Comparison of ENCODE assay signal across 9 cellular contexts in genomic region chr11:104968856-104969776, GRCh38. TPM values are rescaled to one million over a fixed set of nuclear protein-coding genes. Genes with fewer than 3 reads are reported as not detected.
DNase-seq lines count a peak whose midpoint lies in the region; ATAC-seq, FAIRE-seq and TF ChIP-seq lines count a peak whose summit lies in the region.
"Had no signal": no experiment of that assay in that cellular context is flagged by ENCODE, and none has a peak within 500 bp of the region (broad histone marks: within the 10 kb centered on the region; RNA-seq: fewer than 3 reads in every experiment).

No MANE protein-coding gene starts in this region.

- no peaks in the 10 kb centered on the region for H3K27me3 ChIP-seq in pancreas

- H3K27me3 Mint-ChIP-seq in CD14-positive monocyte (ENCODE audit: low read depth in 3 of 3): peaks cover 0 to 2% (median 0%) of the 10 kb centered on the region in 3 donors

- TF ChIP-seq CTCF in CD14-positive monocyte (IDR thresholded peaks at IDR 0.05) (no peak), HFF-Myc (IDR thresholded peaks at IDR 0.05; ENCODE audit: low read depth, low read length, missing control alignments) (no peak), fibroblast of mammary gland (conservative IDR thresholded peaks at IDR 0.05; ENCODE audit: control insufficient read depth, insufficient read depth, low read depth, low read length) (no peak), pancreas (IDR thresholded peaks at IDR 0.05) (no peak)

- H3K27ac ChIP-seq in pancreas: peak overlapping the region; percentile 68 to 92 (median 80)

- no peaks in the 10 kb centered on the region for H3K9me3 ChIP-seq in pancreas

- peaks cover 34% of the 10 kb centered on the region for H3K4me1 Mint-ChIP-seq in CD14-positive monocyte

- peak overlapping the region; percentile 84 to 89 for H3K4me3 Mint-ChIP-seq in CD14-positive monocyte

- H3K36me3 ChIP-seq in pancreas: no peaks in the 10 kb centered on the region

- FAIRE-seq in pancreas (lab: Jason Lieb, UNC): no peak

- peaks cover 14 to 18% of the 10 kb centered on the region in 2 donors for H3K36me3 Mint-ChIP-seq in CD14-positive monocyte

- ATAC-seq in pancreas: peak; percentile 62 to 81 (median 70)
- ATAC-seq in GM19397 (IDR thresholded peaks at IDR 0.05; ENCODE audit: unreplicated experiment): no peak

- DNase-seq in CD14-positive monocyte (ENCODE audit: low spot score): no peak
- DNase-seq in HFF-Myc (ENCODE audit: extremely low read depth, low read depth): no peak
- peak; percentile 12 for DNase-seq in SW480 (ENCODE audit: low spot score)
- DNase-seq in fibroblast of mammary gland (ENCODE audit: low read depth): peak; percentile 45
- DNase-seq in pancreas: peak; percentile 18 to 60 (median 43)
- no peak for DNase-seq in NCI-H446 (lab: John Stamatoyannopoulos, UW)
- DNase-seq in Kasumi-1 (lab: John Stamatoyannopoulos, UW): no peak

- H3K27ac Mint-ChIP-seq in CD14-positive monocyte: peak overlapping the region; percentile 95 to 99 (median 97)

- 34 to 39% methylated on average over 16 of the region's 16 CpGs for WGBS in pancreas, 2 donors

- intact Hi-C loops in CD14-positive monocyte (cut with micrococcal nuclease): loop anchor here in 1 of 2 donors (5.0 kb wide), 1 partner anchor 68 kb away; the partner anchor contains the start of gene CASP1
- intact Hi-C loops in pancreas (cut with DNase I): no loop called here

- peaks cover 0 to 21% (median 14%) of the 10 kb centered on the region in 3 donors for H3K4me1 ChIP-seq in pancreas

- peaks cover 8 to 23% (median 14%) of the 10 kb centered on the region in 7 donors for H3K9me3 Mint-ChIP-seq in CD14-positive monocyte

- H3K4me3 ChIP-seq in HFF-Myc (replicated peaks; ENCODE audit: low read depth, low read length): peak overlapping the region; percentile 36
- H3K4me3 ChIP-seq in fibroblast of mammary gland (ENCODE audit: control insufficient read depth, low read depth, low read length): peak overlapping the region; percentile 66
- H3K4me3 ChIP-seq in pancreas: peak overlapping the region; percentile 6 to 53 (median 42)

RNA-seq across cellular contexts. Expression of gene CASP4, which starts 0.7 kb away (rescaled TPM):
- polyA plus RNA-seq in CD14-positive monocyte: 100 to 1,000 TPM; 148 to 163 TPM
- total RNA-seq in pancreas: 10 to 100 TPM; 29.7 to 60.8 (median 42.9) TPM
- 10 to 100 TPM; 39.2 to 46.0 TPM for polyA plus RNA-seq in pancreas

RNA-seq across cellular contexts. Expression of gene CASP5, which starts 53.9 kb away (rescaled TPM):
- polyA plus RNA-seq in CD14-positive monocyte (1 to 10 TPM; 2.3 to 6.4 TPM), pancreas (under 1 TPM in 1 of 2 donors, not detected in 1; 0.12 TPM)
- total RNA-seq in pancreas: under 1 TPM in 1 of 6 donors, not detected in 5; 0.25 TPM
- total RNA-seq: HT1080 had no signal

Comparison
In these comparisons a context has a peak if more than half of its experiments do, and no peak if none do; other contexts are left out.
1. DNase-seq: peak in SW480 (single experiment), fibroblast of mammary gland (single experiment) and pancreas (6 of 6); none in CD14-positive monocyte (single experiment), HFF-Myc (single experiment), NCI-H446 (0 of 2) and Kasumi-1 (0 of 2).
2. Peak in every context shown above with its lines, with median percentiles within 50 percentile points of each other: H3K4me3 ChIP-seq.